Comparison of ENCODE assay signal across 17 cellular contexts in genomic region chr12:69972136-69972535, GRCh38.
DNase-seq lines count a peak whose midpoint lies in the region; TF ChIP-seq lines count a peak whose summit lies in the region.
"Had no signal": no experiment of that assay in that cellular context is flagged by ENCODE, and none has a peak within 500 bp of the region (broad histone marks: within the 10 kb centered on the region; RNA-seq: fewer than 3 reads in every experiment).

No MANE protein-coding gene starts in this region.

- TF ChIP-seq CTCF in epithelial cell of esophagus (IDR thresholded peaks at IDR 0.05; ENCODE audit: insufficient read depth, low read depth, low read length, missing control alignments) (peak; percentile 2), vagina (IDR thresholded peaks at IDR 0.05) (no peak)

- H4K91ac ChIP-seq in trophoblast cell (ENCODE audit: low read depth, low read length) = no peak overlapping the region

- in situ Hi-C loops in KBM-7 (cut with MboI; ENCODE audit: low pct_unique_long_range_greater_than_20kb, low sequenced_read_pairs) = no loop called here

- H3K4me1 ChIP-seq in trophoblast cell (ENCODE audit: control insufficient read depth in 1 of 2, insufficient read depth in 2 of 2, low read length in 2 of 2) (no peaks in the 10 kb centered on the region), vagina (peaks cover 6% of the 10 kb centered on the region)
- H3K4me1 ChIP-seq: BLaER1, Caco-2 had no signal

- no peak overlapping the region for H4K8ac ChIP-seq in trophoblast cell (ENCODE audit: low read depth, low read length)

- H3K36me3 ChIP-seq in trophoblast cell (ENCODE audit: control insufficient read depth in 1 of 2, insufficient read depth in 2 of 2, low read length in 2 of 2) (no peaks in the 10 kb centered on the region), vagina (no peaks in the 10 kb centered on the region)
- H3K36me3 ChIP-seq: BLaER1 had no signal

- H3K18ac ChIP-seq in trophoblast cell (ENCODE audit: low read length) = no peak overlapping the region

- DNase-seq in SIG-M5 treated with dmso at 0.1 percent for 504 hours (lab: John Stamatoyannopoulos, UW; ENCODE audit: unreplicated experiment) (peak; percentile 24), SIG-M5 (lab: John Stamatoyannopoulos, UW) (no peak), epithelial cell of esophagus (ENCODE audit: low read depth) (peak; percentile 96), trophoblast cell (peak; percentile 9 to 42), vagina (ENCODE audit: extremely low spot score in 2 of 2) (no peak), HK-2 (ENCODE audit: unreplicated experiment) (no peak), KBM-7 (no peak), NCI-H2029 (lab: John Stamatoyannopoulos, UW) (no peak)
- DNase-seq: 8988T; AML-193; Caco-2; CD8-positive, alpha-beta memory T cell; DND-41; GF-D8; GM23248; H7 had no signal

- no peak overlapping the region for H2BK12ac ChIP-seq in trophoblast cell (ENCODE audit: low read length)

- H3K27ac ChIP-seq in trophoblast cell (ENCODE audit: low read depth, low read length) = no peak overlapping the region
- peak overlapping the region; percentile 27 for H3K27ac ChIP-seq in vagina
- H3K27ac ChIP-seq: BLaER1, GM23248 had no signal

- H2AK5ac ChIP-seq in trophoblast cell (ENCODE audit: low read length) = no peak overlapping the region

- no peak overlapping the region for H3K4me3 ChIP-seq in epithelial cell of esophagus (ENCODE audit: low read length)
- no peak overlapping the region for H3K4me3 ChIP-seq in trophoblast cell (ENCODE audit: low read depth, low read length)
- H3K4me3 ChIP-seq in vagina = no peak overlapping the region
- H3K4me3 ChIP-seq: BLaER1, GM23248 had no signal

- H3K27me3 ChIP-seq in trophoblast cell (ENCODE audit: insufficient read depth, low read length) = no peaks in the 10 kb centered on the region
- no peaks in the 10 kb centered on the region for H3K27me3 ChIP-seq in vagina
- H3K27me3 ChIP-seq: BLaER1 had no signal

- H3K4me2 ChIP-seq in trophoblast cell (ENCODE audit: low read length) = no peak overlapping the region
- H3K4me2 ChIP-seq: BLaER1 had no signal

- no CpG with 5 or more reads among the region's 7 CpGs for WGBS in trophoblast cell (ENCODE audit: extremely low coverage, insufficient coverage, insufficient read length)

- no peak overlapping the region for H4K12ac ChIP-seq in trophoblast cell (ENCODE audit: low read depth, low read length)

- H3K79me2 ChIP-seq in trophoblast cell (ENCODE audit: control insufficient read depth, insufficient read depth, low read length, poor library complexity) = no peaks in the 10 kb centered on the region

- H3K9me3 ChIP-seq in trophoblast cell (ENCODE audit: insufficient read depth, low read depth, low read length) = no peaks in the 10 kb centered on the region
- H3K9me3 ChIP-seq in vagina = no peaks in the 10 kb centered on the region
- H3K9me3 ChIP-seq: BLaER1, Caco-2 had no signal

- no peak overlapping the region for H2AFZ ChIP-seq in trophoblast cell (ENCODE audit: insufficient read depth, low read length, poor library complexity)
- H2AFZ ChIP-seq: GM23248 had no signal

- no peak overlapping the region for H3K23ac ChIP-seq in trophoblast cell (ENCODE audit: low read length)

- H3K14ac ChIP-seq in trophoblast cell (ENCODE audit: low read length) = no peak overlapping the region

- TF ChIP-seq POLR2A in vagina (IDR thresholded peaks at IDR 0.05) = no peak

- intact Hi-C loops in vagina (cut with DNase I) = loop anchor here (5.0 kb wide), 1 partner anchor 1555 kb away; no protein-coding TSS in a partner anchor

- H2BK5ac ChIP-seq in trophoblast cell (ENCODE audit: low read depth, low read length, poor library complexity) = no peak overlapping the region

- H2BK120ac ChIP-seq in trophoblast cell (ENCODE audit: insufficient read depth, low read length, poor library complexity) = no peak overlapping the region

- no peaks in the 10 kb centered on the region for H3K79me1 ChIP-seq in trophoblast cell (ENCODE audit: low read length)

- H3K4ac ChIP-seq in trophoblast cell (ENCODE audit: low read depth, low read length) = no peak overlapping the region

- no peak overlapping the region for H3K9ac ChIP-seq in trophoblast cell (ENCODE audit: low read length)
- H3K9ac ChIP-seq: BLaER1, GM23248 had no signal

Comparison
In these comparisons a context has a peak if more than half of its experiments do, and no peak if none do; other contexts are left out.
1. DNase-seq: peak in SIG-M5 treated with dmso at 0.1 percent for 504 hours (single experiment), epithelial cell of esophagus (single experiment) and trophoblast cell (2 of 2); none in SIG-M5 (single experiment), vagina (0 of 2), HK-2 (single experiment), KBM-7 (single experiment) and NCI-H2029 (single experiment).